ENCODE assay signal across 33 cellular contexts in the genomic region with DNA sequence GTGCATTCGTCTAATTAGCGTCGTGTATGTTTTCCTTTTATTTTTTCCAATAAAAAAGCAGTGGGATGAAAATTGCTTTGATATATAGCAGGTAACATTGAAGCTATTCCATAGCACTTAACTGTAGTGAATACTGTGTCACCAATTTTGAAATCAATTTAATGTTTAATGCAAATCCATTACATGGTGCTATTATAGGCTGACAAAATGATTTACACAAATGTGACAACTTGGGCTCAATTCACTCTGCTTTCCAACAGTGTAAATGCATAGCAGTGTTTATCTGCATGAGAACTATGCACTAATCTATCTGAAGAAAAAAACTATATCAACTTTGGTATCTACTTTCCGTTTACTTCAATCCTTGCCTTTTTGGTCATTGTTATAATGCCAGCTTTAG.
"Had no signal": no experiment of that assay in that cellular context is flagged by ENCODE, and none has a peak within 500 bp of the region (broad histone marks: within the 10 kb centered on the region; RNA-seq: fewer than 3 reads in every experiment).

No MANE protein-coding gene starts in this region.

- H3K27me3 Mint-ChIP-seq: activated CD4-positive, alpha-beta memory T cell treated with anti-CD3 and anti-CD28 coated beads for 36 hours; activated CD8-positive, alpha-beta T cell treated with anti-CD3 and anti-CD28 coated beads for 36 hours; activated naive CD4-positive, alpha-beta T cell treated with anti-CD3 and anti-CD28 coated beads, Interleukin-2, amount 50 U/mL, for 24 hours; activated naive CD8-positive, alpha-beta T cell; activated naive CD8-positive, alpha-beta T cell treated with anti-CD3 and anti-CD28 coated beads, Interleukin-2, amount 10 ng/mL, durations not matched to agents 7 days and 5 days; activated T-cell treated with anti-CD3 and anti-CD28 coated beads, Interleukin-2, amount 50 U/mL, for 24 hours; central memory CD8-positive, alpha-beta T cell had no signal

- H3K4me3 ChIP-seq: adrenal gland, body of pancreas, cardiac muscle cell had no signal

- H3K9me3 Mint-ChIP-seq: activated B cell treated with CpG ODN at 0.5 μM for 24 hours; activated CD4-positive, alpha-beta memory T cell treated with anti-CD3 and anti-CD28 coated beads for 36 hours; activated CD4-positive, alpha-beta T cell treated with anti-CD3 and anti-CD28 coated beads, Interleukin-2, amount 10 ng/mL, durations not matched to agents 24 days and 14 days; activated CD8-positive, alpha-beta T cell treated with anti-CD3 and anti-CD28 coated beads for 36 hours; activated naive CD4-positive, alpha-beta T cell treated with anti-CD3 and anti-CD28 coated beads, Interleukin-2, amount 10 ng/mL, durations not matched to agents 7 days and 5 days; activated naive CD4-positive, alpha-beta T cell treated with anti-CD3 and anti-CD28 coated beads, Interleukin-2, amount 50 U/mL, for 24 hours; activated naive CD8-positive, alpha-beta T cell treated with anti-CD3 and anti-CD28 coated beads, Interleukin-2, amount 10 ng/mL, durations not matched to agents 7 days and 5 days; activated T-cell treated with anti-CD3 and anti-CD28 coated beads, Interleukin-2, amount 50 U/mL, for 24 hours; activated T-helper 2 cell treated with anti-CD3 and anti-CD28 coated beads, Interferon-gamma antibody, Interleukin-2, Interleukin-4, amounts not matched to agents 10 μg/mL and 5 μg/mL and 100 μg/mL, durations not matched to agents 14 hours and 24 hours and 36 hours; central memory CD8-positive, alpha-beta T cell; T-helper 1 cell treated with Interleukin-12 subunit alpha and Interleukin-12 subunit beta and Interleukin-4 antibody, amounts not matched to agents 30 μg/mL and 1 μg/mL, for 36 hours; T-helper 2 cell treated with Interferon-gamma antibody and Interleukin-4, amounts not matched to agents 5 μg/mL and 100 μg/mL, for 36 hours had no signal

- H3K27ac ChIP-seq: adrenal gland, body of pancreas, cardiac muscle cell, VCaP had no signal

- H3K36me3 Mint-ChIP-seq: activated CD4-positive, alpha-beta memory T cell treated with anti-CD3 and anti-CD28 coated beads for 36 hours; activated naive CD4-positive, alpha-beta T cell treated with anti-CD3 and anti-CD28 coated beads, Interleukin-2, amount 10 ng/mL, durations not matched to agents 7 days and 5 days; activated naive CD4-positive, alpha-beta T cell treated with anti-CD3 and anti-CD28 coated beads, Interleukin-2, amount 50 U/mL, for 24 hours; activated naive CD8-positive, alpha-beta T cell treated with anti-CD3 and anti-CD28 coated beads, Interleukin-2, amount 10 ng/mL, durations not matched to agents 7 days and 5 days had no signal

- H3K4me1 Mint-ChIP-seq: activated B cell treated with CpG ODN at 0.5 μM for 24 hours; activated naive CD4-positive, alpha-beta T cell treated with anti-CD3 and anti-CD28 coated beads, Interleukin-2, amount 10 ng/mL, durations not matched to agents 7 days and 5 days; activated naive CD4-positive, alpha-beta T cell treated with anti-CD3 and anti-CD28 coated beads, Interleukin-2, amount 50 U/mL, for 24 hours; central memory CD8-positive, alpha-beta T cell had no signal

- H3K4me3 Mint-ChIP-seq: activated B cell treated with CpG ODN at 0.5 μM for 24 hours; activated CD4-positive, alpha-beta memory T cell treated with anti-CD3 and anti-CD28 coated beads for 36 hours; activated CD4-positive, alpha-beta T cell treated with anti-CD3 and anti-CD28 coated beads, Interleukin-2, amount 10 ng/mL, durations not matched to agents 24 days and 14 days; activated CD8-positive, alpha-beta T cell treated with anti-CD3 and anti-CD28 coated beads for 36 hours; activated naive CD4-positive, alpha-beta T cell treated with anti-CD3 and anti-CD28 coated beads, Interleukin-2, amount 10 ng/mL, durations not matched to agents 7 days and 5 days; activated naive CD4-positive, alpha-beta T cell treated with anti-CD3 and anti-CD28 coated beads, Interleukin-2, amount 50 U/mL, for 24 hours; activated naive CD8-positive, alpha-beta T cell; activated naive CD8-positive, alpha-beta T cell treated with anti-CD3 and anti-CD28 coated beads, Interleukin-2, amount 10 ng/mL, durations not matched to agents 7 days and 5 days; activated T-cell treated with anti-CD3 and anti-CD28 coated beads, Interleukin-2, amount 50 U/mL, for 24 hours; central memory CD8-positive, alpha-beta T cell; T-helper 1 cell treated with Interleukin-12 subunit alpha and Interleukin-12 subunit beta and Interleukin-4 antibody, amounts not matched to agents 30 μg/mL and 1 μg/mL, for 36 hours; T-helper 2 cell treated with Interferon-gamma antibody and Interleukin-4, amounts not matched to agents 5 μg/mL and 100 μg/mL, for 36 hours had no signal

- H3K4me1 ChIP-seq: body of pancreas had no signal

- H3K27ac Mint-ChIP-seq: activated B cell treated with CpG ODN at 0.5 μM for 24 hours; activated CD4-positive, alpha-beta memory T cell treated with anti-CD3 and anti-CD28 coated beads for 36 hours; activated CD4-positive, alpha-beta T cell treated with anti-CD3 and anti-CD28 coated beads, Interleukin-2, amount 10 ng/mL, durations not matched to agents 24 days and 14 days; activated CD8-positive, alpha-beta T cell treated with anti-CD3 and anti-CD28 coated beads for 36 hours; activated naive CD4-positive, alpha-beta T cell treated with anti-CD3 and anti-CD28 coated beads, Interleukin-2, amount 10 ng/mL, durations not matched to agents 7 days and 5 days; activated naive CD4-positive, alpha-beta T cell treated with anti-CD3 and anti-CD28 coated beads, Interleukin-2, amount 50 U/mL, for 24 hours; activated naive CD8-positive, alpha-beta T cell; activated naive CD8-positive, alpha-beta T cell treated with anti-CD3 and anti-CD28 coated beads, Interleukin-2, amount 10 ng/mL, durations not matched to agents 7 days and 5 days; activated T-cell treated with anti-CD3 and anti-CD28 coated beads, Interleukin-2, amount 50 U/mL, for 24 hours; activated T-helper 2 cell treated with anti-CD3 and anti-CD28 coated beads, Interferon-gamma antibody, Interleukin-2, Interleukin-4, amounts not matched to agents 10 μg/mL and 5 μg/mL and 100 μg/mL, durations not matched to agents 14 hours and 24 hours and 36 hours; T-helper 1 cell treated with Interleukin-12 subunit alpha and Interleukin-12 subunit beta and Interleukin-4 antibody, amounts not matched to agents 30 μg/mL and 1 μg/mL, for 36 hours; T-helper 2 cell treated with Interferon-gamma antibody and Interleukin-4, amounts not matched to agents 5 μg/mL and 100 μg/mL, for 36 hours had no signal

- DNase-seq: activated B cell treated with CpG ODN at 0.5 μM for 24 hours; activated CD4-positive, alpha-beta memory T cell treated with anti-CD3 and anti-CD28 coated beads for 36 hours; activated CD4-positive, alpha-beta T cell treated with anti-CD3 and anti-CD28 coated beads for 4 hours; activated CD4-positive, alpha-beta T cell treated with anti-CD3 and anti-CD28 coated beads, Interleukin-2, amount 10 ng/mL, durations not matched to agents 24 days and 14 days; activated CD4-positive, alpha-beta T cell treated with anti-CD3 and anti-CD28 coated beads, Interleukin-2, amount 50 U/mL, for 1 hour; activated CD4-positive, alpha-beta T cell treated with anti-CD3 and anti-CD28 coated beads, Interleukin-2, amount 50 U/mL, for 4 hours; activated CD4-positive, CD25-positive, alpha-beta regulatory T cell treated with anti-CD3 and anti-CD28 coated beads, Interleukin-2, amount 50 U/mL, for 72 hours; activated CD8-positive, alpha-beta memory T cell treated with anti-CD3 and anti-CD28 coated beads, Interleukin-2, amount 50 U/mL, for 4 hours; activated CD8-positive, alpha-beta T cell treated with anti-CD3 and anti-CD28 coated beads for 36 hours; activated effector memory CD4-positive, alpha-beta T cell treated with Interleukin-2 at 50 U/mL for 16 hours; activated gamma-delta T cell; activated naive CD4-positive, alpha-beta T cell treated with anti-CD3 and anti-CD28 coated beads, Interleukin-2, amount 10 ng/mL, durations not matched to agents 7 days and 5 days; activated naive CD4-positive, alpha-beta T cell treated with Interleukin-2 at 50 U/mL for 16 hours; activated naive CD8-positive, alpha-beta T cell treated with anti-CD3 and anti-CD28 coated beads, Interleukin-2, amount 10 ng/mL, durations not matched to agents 7 days and 5 days; activated T-cell treated with anti-CD3 and anti-CD28 coated beads, Interleukin-2, amount 50 U/mL, for 24 hours; activated T-cell treated with anti-CD3 and anti-CD28 coated beads, Interleukin-2, amount 50 U/mL, for 48 hours; adrenal gland; amniotic stem cell; aorta; body of pancreas; caudate nucleus; cerebellar nuclear complex; T-helper 1 cell; T-helper 2 cell; T-helper 9 cell had no signal

- ATAC-seq: activated CD8-positive, alpha-beta T cell treated with anti-CD3 and anti-CD28 coated beads for 36 hours; body of pancreas had no signal

- H3K27me3 ChIP-seq: adrenal gland, body of pancreas, cardiac muscle cell had no signal
